Comparison of ENCODE assay signal across 20 cellular contexts in the genomic region with DNA sequence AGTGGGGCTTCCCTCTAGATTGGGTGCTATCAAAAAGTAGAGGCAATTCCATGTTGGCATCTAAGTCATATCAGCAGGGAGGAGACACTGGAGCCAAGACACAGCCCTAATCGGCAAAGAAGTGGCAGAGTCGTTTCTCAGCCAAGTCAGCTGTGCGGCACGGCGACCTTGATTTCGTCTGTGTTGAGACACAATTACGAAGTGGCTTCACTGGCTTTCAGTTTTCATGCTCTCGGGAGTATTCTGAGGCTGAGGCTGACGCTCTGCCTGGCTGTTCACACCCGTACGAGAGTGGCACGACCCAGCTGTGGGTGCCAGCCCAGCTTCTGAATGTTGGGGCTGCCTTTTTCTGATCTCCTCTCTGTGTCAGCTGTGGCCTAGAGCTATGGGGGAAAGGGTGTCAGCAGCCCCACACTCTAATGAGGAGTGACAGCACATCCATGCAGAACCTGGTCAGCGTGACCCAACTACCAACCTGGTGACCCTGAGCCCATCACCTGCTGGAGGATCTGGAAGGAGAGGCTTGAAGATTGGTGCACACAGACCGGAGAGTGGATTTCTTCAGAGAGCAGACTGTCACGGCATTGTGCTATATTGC.
A peak's percentile ranks its signal among the peaks of the same experiment; 100 is the strongest.
DNase-seq lines count a peak whose midpoint lies in the region; ATAC-seq, FAIRE-seq and TF ChIP-seq lines count a peak whose summit lies in the region.
"Had no signal": no experiment of that assay in that cellular context is flagged by ENCODE, and none has a peak within 500 bp of the region (broad histone marks: within the 10 kb centered on the region; RNA-seq: fewer than 3 reads in every experiment).

No MANE protein-coding gene starts in this region.

- peaks cover 2% of the 10 kb centered on the region for H3K27me3 Mint-ChIP-seq in stimulated activated naive CD8-positive, alpha-beta T cell treated with anti-CD3 and anti-CD28 coated beads, Interleukin-15, amount 100 ng/mL, for 72 hours
- H3K27me3 Mint-ChIP-seq in progenitor cell of endocrine pancreas: no peaks in the 10 kb centered on the region

- H3K9me3 Mint-ChIP-seq in stimulated activated naive CD8-positive, alpha-beta T cell treated with anti-CD3 and anti-CD28 coated beads, Interleukin-15, amount 100 ng/mL, for 72 hours: no peaks in the 10 kb centered on the region
- H3K9me3 Mint-ChIP-seq in progenitor cell of endocrine pancreas (ENCODE audit: low read depth): peaks cover 4% of the 10 kb centered on the region
- H3K9me3 Mint-ChIP-seq: CD4-positive, CD25-positive, alpha-beta regulatory T cell had no signal

- ATAC-seq in stimulated activated naive CD8-positive, alpha-beta T cell treated with anti-CD3 and anti-CD28 coated beads, Interleukin-15, amount 100 ng/mL, for 72 hours: peak; percentile 18
- no peak for ATAC-seq in stimulated activated naive CD8-positive, alpha-beta T cell treated with anti-CD3 and anti-CD28 coated beads, Interleukin-15, Interleukin-2, amounts not matched to agents 100 U/mL and 50 U/mL, for 24 hours
- no peak for ATAC-seq in sciatic nerve
- ATAC-seq: A549, HCT116 had no signal

- TF ChIP-seq CTCF in progenitor cell of endocrine pancreas (IDR thresholded peaks at IDR 0.05; ENCODE audit: unreplicated experiment): no peak

- FAIRE-seq in urothelium cell line (lab: Jason Lieb, UNC): no peak
- FAIRE-seq: A549, GM19239 had no signal

- H3K36me3 Mint-ChIP-seq in progenitor cell of endocrine pancreas (ENCODE audit: insufficient read depth): no peaks in the 10 kb centered on the region
- H3K36me3 Mint-ChIP-seq: CD4-positive, CD25-positive, alpha-beta regulatory T cell; IgD-negative memory B cell had no signal

- H3K4me1 Mint-ChIP-seq in stimulated activated naive CD8-positive, alpha-beta T cell treated with anti-CD3 and anti-CD28 coated beads, Interleukin-15, amount 100 ng/mL, for 72 hours: no peaks in the 10 kb centered on the region
- no peaks in the 10 kb centered on the region for H3K4me1 Mint-ChIP-seq in progenitor cell of endocrine pancreas (ENCODE audit: low read depth)
- H3K4me1 Mint-ChIP-seq: CD4-positive, CD25-positive, alpha-beta regulatory T cell; IgD-negative memory B cell had no signal

- intact Hi-C loops in sciatic nerve (cut with DNase I): no loop called here

- H3K27ac Mint-ChIP-seq in stimulated activated naive CD8-positive, alpha-beta T cell treated with anti-CD3 and anti-CD28 coated beads, Interleukin-15, amount 100 ng/mL, for 72 hours: no peak overlapping the region
- H3K27ac Mint-ChIP-seq in progenitor cell of endocrine pancreas: no peak overlapping the region
- H3K27ac Mint-ChIP-seq: CD4-positive, CD25-positive, alpha-beta regulatory T cell; IgD-negative memory B cell had no signal

- no peak overlapping the region for H3K4me3 Mint-ChIP-seq in stimulated activated naive CD8-positive, alpha-beta T cell treated with anti-CD3 and anti-CD28 coated beads, Interleukin-15, amount 100 ng/mL, for 72 hours
- no peak overlapping the region for H3K4me3 Mint-ChIP-seq in progenitor cell of endocrine pancreas (ENCODE audit: low read depth)
- H3K4me3 Mint-ChIP-seq: CD4-positive, CD25-positive, alpha-beta regulatory T cell; IgD-negative memory B cell had no signal

- DNase-seq in stimulated activated naive CD8-positive, alpha-beta T cell treated with anti-CD3 and anti-CD28 coated beads, Interleukin-15, amount 100 ng/mL, for 72 hours: no peak
- DNase-seq in stimulated activated naive CD8-positive, alpha-beta T cell treated with anti-CD3 and anti-CD28 coated beads, Interleukin-15, Interleukin-2, amounts not matched to agents 100 U/mL and 50 U/mL, for 24 hours: no peak
- peak; percentile 42 for DNase-seq in islet precursor cell
- DNase-seq in sciatic nerve (ENCODE audit: low spot score): peak; percentile 38
- DNase-seq in progenitor cell of endocrine pancreas (ENCODE audit: low spot score, unreplicated experiment): no peak
- DNase-seq in urothelium cell line (ENCODE audit: low spot score): no peak
- DNase-seq in MV-4-11 (lab: John Stamatoyannopoulos, UW): no peak
- DNase-seq: CD4-positive, CD25-positive, alpha-beta regulatory T cell; EL; GF-D8; GOT3; NCI-H1694 treated with DMSO at 0.1 percent for 48 hours; NCI-H446; NCI-H526; RPMI8226; SHP77 had no signal

Comparison
In these comparisons a context has a peak if more than half of its experiments do, and no peak if none do; other contexts are left out.
1. DNase-seq: peak in islet precursor cell (single experiment) and sciatic nerve (single experiment); none in stimulated activated naive CD8-positive, alpha-beta T cell treated with anti-CD3 and anti-CD28 coated beads, Interleukin-15, amount 100 ng/mL, for 72 hours (0 of 2), stimulated activated naive CD8-positive, alpha-beta T cell treated with anti-CD3 and anti-CD28 coated beads, Interleukin-15, Interleukin-2, amounts not matched to agents 100 U/mL and 50 U/mL, for 24 hours (single experiment), progenitor cell of endocrine pancreas (single experiment), urothelium cell line (single experiment) and MV-4-11 (single experiment).